ENCODE assay signal across 1 cellular context in genomic region chr10:16750461-16750860, GRCh38.
TF ChIP-seq lines count a peak whose summit lies in the region.

No MANE protein-coding gene starts in this region.

TF ChIP-seq in IMR-90, 13 proteins besides CTCF, POLR2A, EP300 and RAD21 (continued from another document):
- TF ChIP-seq FOS (IDR thresholded peaks at IDR 0.05; ENCODE audit: low read depth, low read length) (no peak), NFE2L2 (IDR thresholded peaks at IDR 0.05; ENCODE audit: low read depth, low read length) (no peak)
